9 cellular contexts compared by ENCODE assay signal in the genomic region with DNA sequence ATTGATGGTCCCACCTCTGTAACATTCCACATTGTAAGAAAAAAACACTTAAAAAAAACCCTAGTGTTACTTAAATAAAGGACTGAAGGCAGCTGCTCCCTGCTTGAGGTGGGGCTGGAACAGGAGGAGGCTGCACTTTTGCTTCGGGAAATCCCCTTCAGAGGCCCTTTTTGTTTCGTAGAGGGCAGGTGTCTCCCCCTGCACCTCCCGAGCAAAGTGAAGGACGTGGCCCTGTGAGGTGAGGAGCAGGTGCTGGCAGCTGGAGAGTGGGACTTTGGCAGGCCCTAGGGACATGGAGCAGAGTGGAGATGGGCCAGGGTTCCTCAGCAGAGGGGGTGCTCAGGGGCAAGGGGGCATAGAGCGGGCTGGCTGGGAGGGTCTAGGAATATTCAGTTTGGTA. TPM values are rescaled to one million over a fixed set of nuclear protein-coding genes. Genes with fewer than 3 reads are reported as not detected.
A peak's percentile ranks its signal among the peaks of the same experiment; 100 is the strongest.
DNase-seq lines count a peak whose midpoint lies in the region; ATAC-seq lines count a peak whose summit lies in the region.
"Had no signal": no experiment of that assay in that cellular context is flagged by ENCODE, and none has a peak within 500 bp of the region (broad histone marks: within the 10 kb centered on the region; RNA-seq: fewer than 3 reads in every experiment).

No MANE protein-coding gene starts in this region.

- DNase-seq in NCI-H2029 treated with DMSO at 0.1 percent for 48 hours (lab: John Stamatoyannopoulos, UW): peak; percentile 17
- peak; percentile 17 for DNase-seq in stimulated activated CD4-positive, alpha-beta T cell treated with anti-CD3 and anti-CD28 coated beads, Interleukin-12 subunit alpha, Interleukin-12 subunit beta, amount 100 ng/mL, for 4 hours
- no peak for DNase-seq in HT-29 (ENCODE audit: low spot score)
- no peak for DNase-seq in T-helper 1 cell
- DNase-seq: adrenal gland, lower lobe of right lung had no signal

- peak; percentile 46 for ATAC-seq in GM18873 (IDR thresholded peaks at IDR 0.05; ENCODE audit: low FRiP score, unreplicated experiment)
- peak; percentile 70 for ATAC-seq in GM21737 (IDR thresholded peaks at IDR 0.05; ENCODE audit: unreplicated experiment)
- ATAC-seq in GM19452 (IDR thresholded peaks at IDR 0.05; ENCODE audit: unreplicated experiment): no peak

RNA-seq across cellular contexts. Expression of a gene that starts 33.4 kb away (rescaled TPM):
- total RNA-seq in HT-29 (2014; rRNA removed; shearing (Covaris generic)): 0.39 and 0.53 TPM in 2 replicates

Comparison
In these comparisons a context has a peak if more than half of its experiments do, and no peak if none do; other contexts are left out.
1. DNase-seq: peak in NCI-H2029 treated with DMSO at 0.1 percent for 48 hours (single experiment) and stimulated activated CD4-positive, alpha-beta T cell treated with anti-CD3 and anti-CD28 coated beads, Interleukin-12 subunit alpha, Interleukin-12 subunit beta, amount 100 ng/mL, for 4 hours (single experiment); none in HT-29 (single experiment) and T-helper 1 cell (0 of 5).